ENCODE assay signal across 20 cellular contexts in the genomic region with DNA sequence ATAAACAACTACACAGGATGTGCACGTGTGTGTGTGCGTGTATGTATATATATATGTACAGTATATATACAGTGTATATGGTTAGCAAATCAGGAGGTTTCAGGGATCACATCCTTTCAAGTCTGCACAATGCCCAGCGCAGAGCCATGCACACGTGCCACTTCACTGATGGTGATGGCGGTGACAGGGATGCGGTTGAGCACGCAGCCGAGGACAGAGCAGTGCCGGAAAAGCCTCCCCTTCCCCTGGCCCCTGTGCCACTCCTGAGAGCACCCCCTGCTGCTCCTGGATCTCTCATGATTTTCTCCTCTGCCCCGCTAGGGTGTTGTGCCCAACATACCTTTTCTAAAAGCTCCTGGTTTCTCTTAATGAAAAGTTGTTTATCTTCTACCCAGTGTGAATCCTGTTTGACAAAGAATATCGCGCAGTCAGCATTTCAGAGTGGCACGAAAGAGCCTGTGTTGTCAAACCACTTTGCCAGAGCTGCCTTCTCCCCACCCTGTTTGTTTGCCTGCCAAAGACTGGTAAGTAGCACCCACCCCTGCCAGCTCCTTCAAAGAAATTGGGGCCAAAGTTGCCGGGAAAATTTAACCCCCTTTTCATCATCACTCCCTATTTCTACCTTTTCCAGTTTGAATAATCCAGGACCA.
A peak's percentile ranks its signal among the peaks of the same experiment; 100 is the strongest.
DNase-seq lines count a peak whose midpoint lies in the region; ATAC-seq and TF ChIP-seq lines count a peak whose summit lies in the region.
"Had no signal": no experiment of that assay in that cellular context is flagged by ENCODE, and none has a peak within 500 bp of the region (broad histone marks: within the 10 kb centered on the region; RNA-seq: fewer than 3 reads in every experiment).

No MANE protein-coding gene starts in this region.

- no TSS peak for BruUV-seq in A673 (replicated peaks; lab: Mats Ljungman, UMichigan)

- TF ChIP-seq CTCF in A673 (conservative IDR thresholded peaks at IDR 0.05; ENCODE audit: low read depth, low read length): no peak

- H3K9ac ChIP-seq in SK-N-MC (ENCODE audit: insufficient read length): no peak overlapping the region
- H3K9ac ChIP-seq: BLaER1 had no signal

- DNase-seq in NCI-H748 (lab: John Stamatoyannopoulos, UW; ENCODE audit: unreplicated experiment): peak; percentile 8
- no peak for DNase-seq in NCI-H748 treated with DMSO at 0.1 percent for 48 hours (lab: John Stamatoyannopoulos, UW)
- no peak for DNase-seq in SK-N-MC (ENCODE audit: low read depth, low spot score)
- DNase-seq in left lobe of liver (ENCODE audit: low spot score): peak; percentile 49
- DNase-seq in NCI-H446 (lab: John Stamatoyannopoulos, UW): no peak
- DNase-seq in A673 (ENCODE audit: low spot score): no peak
- DNase-seq: CD8-positive, alpha-beta memory T cell; GF-D8; H9; KG1; NCI-H1048; NCI-H2081 treated with DMSO at 0.1 percent for 48 hours; NCI-H69; PC-3; SW 1271 had no signal

- peak; percentile 85 for ATAC-seq in left lobe of liver
- no peak for ATAC-seq in GM19395 (IDR thresholded peaks at IDR 0.05; ENCODE audit: unreplicated experiment)
- ATAC-seq: PC-3 had no signal

- CTCF ChIA-PET in A673 (lab: Charles Lee): interaction anchor here (0.6 kb wide), 1 partner anchor 182 kb away, joined by 5 read pairs; no protein-coding TSS in a partner anchor

- no peaks in the 10 kb centered on the region for H3K9me3 ChIP-seq in SK-N-MC (ENCODE audit: low read depth, low read length)
- H3K9me3 ChIP-seq in A673 (ENCODE audit: low read depth, low read length, poor library complexity, severe bottlenecking): no peaks in the 10 kb centered on the region
- H3K9me3 ChIP-seq: BLaER1, SJSA1 had no signal

- intact Hi-C loops in A673 (cut with micrococcal nuclease; ENCODE audit: unreplicated experiment): no loop called here

- peaks cover 55% of the 10 kb centered on the region for H3K36me3 ChIP-seq in SK-N-MC (ENCODE audit: insufficient read depth, low read length)
- H3K36me3 ChIP-seq in A673 (ENCODE audit: insufficient read depth, low read length, poor library complexity, severe bottlenecking): peaks cover 73% of the 10 kb centered on the region
- H3K36me3 ChIP-seq: SJSA1 had no signal

- no peaks in the 10 kb centered on the region for H3K27me3 ChIP-seq in A673 (replicated peaks; ENCODE audit: insufficient read depth, low read depth, low read length, poor library complexity)
- H3K27me3 ChIP-seq: BLaER1 had no signal

- H3K27ac ChIP-seq in SK-N-MC (peak overlapping the region; percentile 97), temporal lobe (ENCODE audit: low read depth, low read length) (peak overlapping the region; percentile 20), A673 (ENCODE audit: low read depth, low read length, poor library complexity, severe bottlenecking) (no peak overlapping the region)
- H3K27ac ChIP-seq: 22Rv1, BLaER1, SJSA1 had no signal

- H3K4me3 ChIP-seq in SK-N-MC: peak overlapping the region; percentile 3; the same call in 1 of the 2 replicates
- no peak overlapping the region for H3K4me3 ChIP-seq in A673 (ENCODE audit: low read depth, low read length, poor library complexity, severe bottlenecking)
- H3K4me3 ChIP-seq: BLaER1, SJSA1 had no signal

- peaks cover 27% of the 10 kb centered on the region for H3K4me1 ChIP-seq in A673 (ENCODE audit: insufficient read depth, low read length, poor library complexity, severe bottlenecking)
- H3K4me1 ChIP-seq: BLaER1, SJSA1 had no signal

- POLR2A ChIA-PET in A673 (lab: Charles Lee; ENCODE audit: low non-redundant PET): no interaction called here

Comparison
In these comparisons a context has a peak if more than half of its experiments do, and no peak if none do; other contexts are left out.
1. DNase-seq: peak in NCI-H748 (single experiment) and left lobe of liver (single experiment); none in NCI-H748 treated with DMSO at 0.1 percent for 48 hours (single experiment), SK-N-MC (single experiment), NCI-H446 (0 of 2) and A673 (single experiment).